Comparison of ENCODE assay signal across 11 cellular contexts in the genomic region with DNA sequence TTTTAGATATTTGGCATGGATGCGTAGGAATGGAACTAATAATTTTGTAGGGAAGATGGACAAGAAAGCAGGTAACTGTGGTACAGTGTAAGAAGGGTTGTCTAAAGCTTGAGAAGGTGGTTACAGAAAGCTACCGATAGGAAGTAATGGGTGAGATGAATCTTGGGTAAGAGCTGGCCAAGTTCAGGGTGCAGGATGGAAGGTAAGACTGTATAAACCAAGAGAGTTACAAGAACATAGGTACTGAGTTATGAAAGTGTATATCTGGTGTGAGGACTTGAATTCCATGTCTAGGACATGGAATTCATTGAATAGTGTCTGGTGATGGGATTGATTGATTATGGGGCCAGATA. TPM values are rescaled to one million over a fixed set of nuclear protein-coding genes. Genes with fewer than 3 reads are reported as not detected.
DNase-seq lines count a peak whose midpoint lies in the region; ATAC-seq and TF ChIP-seq lines count a peak whose summit lies in the region.
"Had no signal": no experiment of that assay in that cellular context is flagged by ENCODE, and none has a peak within 500 bp of the region (broad histone marks: within the 10 kb centered on the region; RNA-seq: fewer than 3 reads in every experiment).

No MANE protein-coding gene starts in this region.

- no peaks in the 10 kb centered on the region for H3K27me3 Mint-ChIP-seq in activated T-cell treated with anti-CD3 and anti-CD28 coated beads, Interleukin-2, amount 50 U/mL, for 72 hours (ENCODE audit: low read depth)
- H3K27me3 Mint-ChIP-seq in T-cell (no peaks in the 10 kb centered on the region), endothelial cell (ENCODE audit: unreplicated experiment) (peaks cover under 1% of the 10 kb centered on the region)
- no peaks in the 10 kb centered on the region for H3K27me3 Mint-ChIP-seq in stimulated activated naive CD8-positive, alpha-beta T cell treated with anti-CD3 and anti-CD28 coated beads, Interleukin-15, amount 100 ng/mL, for 72 hours

- no peak for TF ChIP-seq CTCF in endothelial cell (IDR thresholded peaks at IDR 0.05; ENCODE audit: unreplicated experiment)

- H3K4me3 Mint-ChIP-seq in activated T-cell treated with anti-CD3 and anti-CD28 coated beads, Interleukin-2, amount 50 U/mL, for 72 hours, result peak overlapping the region; percentile 87 to 93
- H3K4me3 Mint-ChIP-seq in T-cell (peak overlapping the region; percentile 58 to 96 (median 84)), endothelial cell (ENCODE audit: unreplicated experiment) (peak overlapping the region; percentile 35)
- peak overlapping the region; percentile 93 to 99 for H3K4me3 Mint-ChIP-seq in stimulated activated naive CD8-positive, alpha-beta T cell treated with anti-CD3 and anti-CD28 coated beads, Interleukin-15, amount 100 ng/mL, for 72 hours

- no peaks in the 10 kb centered on the region for H3K9me3 Mint-ChIP-seq in activated T-cell treated with anti-CD3 and anti-CD28 coated beads, Interleukin-2, amount 50 U/mL, for 72 hours
- no peaks in the 10 kb centered on the region for H3K9me3 Mint-ChIP-seq in T-cell
- H3K9me3 Mint-ChIP-seq in endothelial cell (ENCODE audit: unreplicated experiment), result no peaks in the 10 kb centered on the region
- no peaks in the 10 kb centered on the region for H3K9me3 Mint-ChIP-seq in stimulated activated naive CD8-positive, alpha-beta T cell treated with anti-CD3 and anti-CD28 coated beads, Interleukin-15, amount 100 ng/mL, for 72 hours

- CTCF ChIA-PET in T-cell (lab: Charles Lee), result interaction anchor here (0.7 to 2.7 kb wide), 2 partner anchors 12 to 197 kb away, joined by 4 to 32 read pairs; no protein-coding TSS in a partner anchor

- no peak for ATAC-seq in activated T-cell treated with anti-CD3 and anti-CD28 coated beads, Interleukin-2, amount 50 U/mL, for 72 hours (replicated peaks in 1 of 2)
- ATAC-seq in T-cell (replicated peaks in 1 of 4), result no peak
- ATAC-seq in stimulated activated naive CD8-positive, alpha-beta T cell treated with anti-CD3 and anti-CD28 coated beads, Interleukin-15, amount 100 ng/mL, for 72 hours, result no peak

- peak overlapping the region; percentile 97 for H3K27ac Mint-ChIP-seq in activated T-cell treated with anti-CD3 and anti-CD28 coated beads, Interleukin-2, amount 50 U/mL, for 72 hours
- peak overlapping the region; percentile 1 to 10 for H3K27ac Mint-ChIP-seq in T-cell
- no peak overlapping the region for H3K27ac Mint-ChIP-seq in endothelial cell (ENCODE audit: unreplicated experiment)
- peak overlapping the region; percentile 4 to 43 for H3K27ac Mint-ChIP-seq in stimulated activated naive CD8-positive, alpha-beta T cell treated with anti-CD3 and anti-CD28 coated beads, Interleukin-15, amount 100 ng/mL, for 72 hours

- H3K4me1 Mint-ChIP-seq in activated T-cell treated with anti-CD3 and anti-CD28 coated beads, Interleukin-2, amount 50 U/mL, for 72 hours (ENCODE audit: low read depth), result peaks cover 40% of the 10 kb centered on the region
- H3K4me1 Mint-ChIP-seq in T-cell (peaks cover 36 to 45% (median 45%) of the 10 kb centered on the region in 3 donors), endothelial cell (ENCODE audit: unreplicated experiment) (peaks cover 12% of the 10 kb centered on the region)
- peaks cover 34% of the 10 kb centered on the region for H3K4me1 Mint-ChIP-seq in stimulated activated naive CD8-positive, alpha-beta T cell treated with anti-CD3 and anti-CD28 coated beads, Interleukin-15, amount 100 ng/mL, for 72 hours

- POLR2A ChIA-PET in T-cell (lab: Charles Lee), result interaction anchor here in 1 of 2 donors (0.5 kb wide), 1 partner anchor 70 kb away, joined by 5 read pairs; no protein-coding TSS in a partner anchor

- no peak for DNase-seq in activated T-cell treated with anti-CD3 and anti-CD28 coated beads, Interleukin-2, amount 50 U/mL, for 72 hours
- no peak for DNase-seq in activated T-cell treated with anti-CD3 and anti-CD28 coated beads, Interleukin-2, amount 50 U/mL, for 48 hours
- DNase-seq in T-cell (no peak), endothelial cell (ENCODE audit: low spot score) (no peak), NCI-H2196 (lab: John Stamatoyannopoulos, UW; ENCODE audit: unreplicated experiment) (no peak), DMS114 treated with DMSO at 0.1 percent for 48 hours (lab: John Stamatoyannopoulos, UW; ENCODE audit: unreplicated experiment) (no peak)
- DNase-seq in stimulated activated naive CD8-positive, alpha-beta T cell treated with anti-CD3 and anti-CD28 coated beads, Interleukin-15, amount 100 ng/mL, for 72 hours, result no peak
- DNase-seq in activated effector memory CD4-positive, alpha-beta T cell treated with Interleukin-2 at 50 U/mL for 16 hours, result no peak
- DNase-seq: activated CD4-positive, CD25-positive, alpha-beta regulatory T cell treated with anti-CD3 and anti-CD28 coated beads, Interleukin-2, amount 50 U/mL, for 72 hours; NCI-H2081 treated with DMSO at 0.1 percent for 48 hours; small intestine had no signal

- H3K36me3 Mint-ChIP-seq in activated T-cell treated with anti-CD3 and anti-CD28 coated beads, Interleukin-2, amount 50 U/mL, for 72 hours (ENCODE audit: insufficient read depth in 2 of 2), result peaks cover 3 to 6% of the 10 kb centered on the region in 2 donors
- peaks cover 9% of the 10 kb centered on the region for H3K36me3 Mint-ChIP-seq in T-cell
- H3K36me3 Mint-ChIP-seq in endothelial cell (ENCODE audit: low read depth, unreplicated experiment), result peaks cover 10% of the 10 kb centered on the region

RNA-seq across cellular contexts. Expression of gene MCCC2, which starts 1.4 kb away (rescaled TPM):
- 10 to 100 TPM; 49.6 to 51.3 TPM for total RNA-seq in activated T-cell treated with anti-CD3 and anti-CD28 coated beads, Interleukin-2, amount 50 U/mL, for 72 hours
- total RNA-seq in T-cell, result 10 to 100 TPM; 27.2 to 32.8 (median 27.5) TPM
- total RNA-seq in endothelial cell (ENCODE audit: unreplicated experiment), result 38.3 TPM

Comparison
In these comparisons a context has a peak if more than half of its experiments do, and no peak if none do; other contexts are left out.
1. H3K4me3 Mint-ChIP-seq: peak in every context shown above with its lines; median percentile 96 in stimulated activated naive CD8-positive, alpha-beta T cell treated with anti-CD3 and anti-CD28 coated beads, Interleukin-15, amount 100 ng/mL, for 72 hours; 90 in activated T-cell treated with anti-CD3 and anti-CD28 coated beads, Interleukin-2, amount 50 U/mL, for 72 hours; 84 in T-cell; 35 in endothelial cell.